In genomic region chr2:12504443-12504842, GRCh38 we compare ENCODE assay signal across 11 cellular contexts.
A peak's percentile ranks its signal among the peaks of the same experiment; 100 is the strongest.
DNase-seq lines count a peak whose midpoint lies in the region; ATAC-seq lines count a peak whose summit lies in the region.
"Had no signal": no experiment of that assay in that cellular context is flagged by ENCODE, and none has a peak within 500 bp of the region (broad histone marks: within the 10 kb centered on the region; RNA-seq: fewer than 3 reads in every experiment).

No MANE protein-coding gene starts in this region.

- peaks cover 0 to 1% of the 10 kb centered on the region in 2 donors for H3K27me3 ChIP-seq in aorta (ENCODE audit: control insufficient read depth in 1 of 2, insufficient read depth in 2 of 2, low read length in 1 of 2)

- no peak overlapping the region for H3K4me3 ChIP-seq in aorta (ENCODE audit: low read length in 2 of 2)

- CTCF ChIA-PET in activated CD4-positive, alpha-beta T cell treated with anti-CD3 and anti-CD28 coated beads for 36 hours (lab: Charles Lee), result interaction anchor here (0.8 kb wide), 2 partner anchors 9 to 204 kb away, joined by 3 read pairs; no protein-coding TSS in a partner anchor

- H3K9me3 ChIP-seq in aorta (ENCODE audit: control insufficient read depth, low read length), result no peaks in the 10 kb centered on the region

- no peaks in the 10 kb centered on the region for H3K36me3 ChIP-seq in aorta (ENCODE audit: control insufficient read depth in 1 of 2, insufficient read depth in 2 of 2, low read length in 1 of 2)
- H3K36me3 ChIP-seq: WERI-Rb-1 had no signal

- 61 to 69% methylated on average over 4 of the region's 4 CpGs for WGBS in aorta, 2 donors

- no peaks in the 10 kb centered on the region for H3K27me3 Mint-ChIP-seq in activated CD4-positive, alpha-beta T cell treated with anti-CD3 and anti-CD28 coated beads for 36 hours
- peaks cover 9% of the 10 kb centered on the region for H3K27me3 Mint-ChIP-seq in activated T-cell treated with anti-CD3 and anti-CD28 coated beads, Interleukin-2, amount 50 U/mL, for 72 hours (ENCODE audit: low read depth)

- H3K27ac Mint-ChIP-seq in activated CD4-positive, alpha-beta T cell treated with anti-CD3 and anti-CD28 coated beads for 36 hours, result peak overlapping the region; percentile 70
- H3K27ac Mint-ChIP-seq in activated T-cell treated with anti-CD3 and anti-CD28 coated beads, Interleukin-2, amount 50 U/mL, for 72 hours, result no peak overlapping the region

- ATAC-seq in activated CD4-positive, alpha-beta T cell treated with anti-CD3 and anti-CD28 coated beads for 36 hours, result peak; percentile 65
- ATAC-seq in HG02884 (IDR thresholded peaks at IDR 0.05; ENCODE audit: unreplicated experiment), result peak; percentile 50
- ATAC-seq in activated T-cell treated with anti-CD3 and anti-CD28 coated beads, Interleukin-2, amount 50 U/mL, for 72 hours (replicated peaks in 1 of 2), result peak; percentile 64 to 68
- ATAC-seq in GM19397 (IDR thresholded peaks at IDR 0.05; ENCODE audit: unreplicated experiment), result no peak
- ATAC-seq in HG03460 (IDR thresholded peaks at IDR 0.05; ENCODE audit: unreplicated experiment), result no peak
- ATAC-seq in aorta (ENCODE audit: low FRiP score), result no peak

- peaks cover 0 to 3% of the 10 kb centered on the region in 2 donors for H3K4me1 ChIP-seq in aorta (ENCODE audit: control insufficient read depth in 1 of 2, insufficient read depth in 2 of 2, low read length in 2 of 2)

- peaks cover 94% of the 10 kb centered on the region for H3K4me1 Mint-ChIP-seq in activated CD4-positive, alpha-beta T cell treated with anti-CD3 and anti-CD28 coated beads for 36 hours
- peaks cover 90% of the 10 kb centered on the region for H3K4me1 Mint-ChIP-seq in activated T-cell treated with anti-CD3 and anti-CD28 coated beads, Interleukin-2, amount 50 U/mL, for 72 hours (ENCODE audit: low read depth)

- H3K9me3 Mint-ChIP-seq in activated CD4-positive, alpha-beta T cell treated with anti-CD3 and anti-CD28 coated beads for 36 hours (ENCODE audit: low read depth), result peaks cover 10% of the 10 kb centered on the region
- peaks cover 2 to 3% of the 10 kb centered on the region in 2 donors for H3K9me3 Mint-ChIP-seq in activated T-cell treated with anti-CD3 and anti-CD28 coated beads, Interleukin-2, amount 50 U/mL, for 72 hours

- intact Hi-C loops in activated CD4-positive, alpha-beta T cell treated with anti-CD3 and anti-CD28 coated beads for 36 hours (cut with DNase I, micrococcal nuclease), result loop anchor here (1.0 to 5.0 kb wide), 7 partner anchors 47 to 752 kb away; partner anchors contain the start of gene TRIB2 (in 1 of the 2)
- intact Hi-C loops in aorta (cut with DNase I), result no loop called here

- H3K27ac ChIP-seq in aorta (ENCODE audit: low read depth in 1 of 2, low read length in 2 of 2), result no peak overlapping the region
- H3K27ac ChIP-seq: WERI-Rb-1 had no signal

- peaks cover 8% of the 10 kb centered on the region for H3K36me3 Mint-ChIP-seq in activated CD4-positive, alpha-beta T cell treated with anti-CD3 and anti-CD28 coated beads for 36 hours (ENCODE audit: low read depth)
- H3K36me3 Mint-ChIP-seq in activated T-cell treated with anti-CD3 and anti-CD28 coated beads, Interleukin-2, amount 50 U/mL, for 72 hours (ENCODE audit: insufficient read depth in 2 of 2), result no peaks in the 10 kb centered on the region

- H3K4me3 Mint-ChIP-seq in activated CD4-positive, alpha-beta T cell treated with anti-CD3 and anti-CD28 coated beads for 36 hours, result no peak overlapping the region
- peak overlapping the region; percentile 36 to 54 for H3K4me3 Mint-ChIP-seq in activated T-cell treated with anti-CD3 and anti-CD28 coated beads, Interleukin-2, amount 50 U/mL, for 72 hours

- POLR2A ChIA-PET in activated CD4-positive, alpha-beta T cell treated with anti-CD3 and anti-CD28 coated beads for 36 hours (lab: Charles Lee), result no interaction called here

- DNase-seq in activated CD4-positive, alpha-beta T cell treated with anti-CD3 and anti-CD28 coated beads for 36 hours, result peak; percentile 60
- no peak for DNase-seq in activated CD4-positive, alpha-beta T cell treated with anti-CD3 and anti-CD28 coated beads for 1 hour
- DNase-seq in activated T-cell treated with anti-CD3 and anti-CD28 coated beads, Interleukin-2, amount 50 U/mL, for 72 hours, result peak; percentile 42 to 60
- DNase-seq in stimulated activated CD4-positive, alpha-beta T cell treated with anti-CD3 and anti-CD28 coated beads, Interleukin-4, amount 100 ng/mL, for 48 hours (ENCODE audit: low read depth in 2 of 2), result peak; percentile 18 to 43
- DNase-seq in aorta, result no peak
- DNase-seq: ACHN, head of caudate nucleus, WERI-Rb-1 had no signal

Comparison
In these comparisons a context has a peak if more than half of its experiments do, and no peak if none do; other contexts are left out.
1. DNase-seq: peak in activated CD4-positive, alpha-beta T cell treated with anti-CD3 and anti-CD28 coated beads for 36 hours (single experiment), activated T-cell treated with anti-CD3 and anti-CD28 coated beads, Interleukin-2, amount 50 U/mL, for 72 hours (2 of 2) and stimulated activated CD4-positive, alpha-beta T cell treated with anti-CD3 and anti-CD28 coated beads, Interleukin-4, amount 100 ng/mL, for 48 hours (2 of 2); none in activated CD4-positive, alpha-beta T cell treated with anti-CD3 and anti-CD28 coated beads for 1 hour (single experiment) and aorta (0 of 2).
2. ATAC-seq: peak in activated CD4-positive, alpha-beta T cell treated with anti-CD3 and anti-CD28 coated beads for 36 hours (single experiment), HG02884 (single experiment) and activated T-cell treated with anti-CD3 and anti-CD28 coated beads, Interleukin-2, amount 50 U/mL, for 72 hours (2 of 2); none in GM19397 (single experiment), HG03460 (single experiment) and aorta (single experiment).
3. intact Hi-C loops: an anchor here in activated CD4-positive, alpha-beta T cell treated with anti-CD3 and anti-CD28 coated beads for 36 hours (1.0 to 5.0 kb wide); none called in aorta.